In the genomic region with DNA sequence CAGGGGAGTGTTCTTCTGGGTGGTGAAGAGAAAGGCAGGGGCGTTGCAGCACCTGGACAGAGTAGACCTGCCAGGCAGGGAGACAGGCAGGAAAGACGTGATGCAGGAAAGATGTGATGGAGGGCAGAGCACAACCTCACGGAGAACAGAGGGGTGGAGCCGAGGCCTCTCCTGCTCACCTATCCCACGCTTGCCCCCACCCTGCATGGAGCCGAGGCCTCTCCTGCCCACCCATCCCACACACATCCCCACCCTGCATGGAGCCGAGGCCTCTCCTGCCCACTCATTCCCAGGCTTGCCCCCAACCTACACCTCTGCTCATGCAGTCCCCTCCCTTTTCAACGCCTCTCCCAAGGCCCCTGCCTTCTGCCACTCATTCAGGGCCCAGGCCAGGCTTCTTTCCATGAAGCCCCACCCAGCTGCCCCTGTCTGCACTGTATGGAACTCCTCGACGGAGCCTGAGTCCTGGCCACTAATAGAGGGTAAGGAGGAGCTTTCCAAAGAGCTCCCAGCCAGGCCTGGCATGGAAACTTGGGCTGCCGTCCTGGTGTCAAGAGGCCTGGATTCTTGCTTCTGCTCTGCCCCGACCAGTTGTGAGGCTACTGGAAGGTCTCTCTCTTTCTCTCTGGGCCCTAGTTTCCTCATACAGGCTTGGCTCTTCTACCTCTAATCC, we compare ENCODE assay signal across 26 cellular contexts. TPM values are rescaled to one million over a fixed set of nuclear protein-coding genes. Genes with fewer than 3 reads are reported as not detected.
"Had no signal": no experiment of that assay in that cellular context is flagged by ENCODE, and none has a peak within 500 bp of the region (broad histone marks: within the 10 kb centered on the region; RNA-seq: fewer than 3 reads in every experiment).

No MANE protein-coding gene starts in this region.

- H3K4me1 Mint-ChIP-seq: activated naive CD8-positive, alpha-beta T cell treated with anti-CD3 and anti-CD28 coated beads, Interleukin-2, amount 10 ng/mL, durations not matched to agents 7 days and 5 days; natural killer cell; stimulated activated effector memory CD8-positive, alpha-beta T cell treated with anti-CD3 and anti-CD28 coated beads, Interleukin-12 subunit alpha, Interleukin-12 subunit beta, amount 100 ng/mL, for 72 hours had no signal

- H3K4me1 ChIP-seq: sigmoid colon, stomach, thyroid gland had no signal

- H3K9me3 ChIP-seq: esophagus muscularis mucosa, sigmoid colon, stomach, thyroid gland had no signal

- ATAC-seq: stimulated activated effector memory CD8-positive, alpha-beta T cell treated with anti-CD3 and anti-CD28 coated beads, Interleukin-12 subunit alpha, Interleukin-12 subunit beta, amount 100 ng/mL, for 72 hours had no signal

- H3K4me3 ChIP-seq: esophagus muscularis mucosa, sigmoid colon, stomach, thyroid gland had no signal

- H3K27ac ChIP-seq: esophagus muscularis mucosa, sigmoid colon, stomach, thyroid gland had no signal

- H3K27me3 ChIP-seq: esophagus muscularis mucosa, sigmoid colon, stomach, thyroid gland had no signal

- DNase-seq: activated CD4-positive, alpha-beta T cell treated with anti-CD3 and anti-CD28 coated beads for 4 hours; activated CD4-positive, alpha-beta T cell treated with anti-CD3 and anti-CD28 coated beads, Interleukin-2, amount 50 U/mL, for 4 hours; activated effector memory CD4-positive, alpha-beta T cell treated with anti-CD3 and anti-CD28 coated beads, Interleukin-2, amount 50 U/mL, for 16 hours; activated naive CD4-positive, alpha-beta T cell treated with anti-CD3 and anti-CD28 coated beads for 36 hours; activated naive CD8-positive, alpha-beta T cell treated with anti-CD3 and anti-CD28 coated beads, Interleukin-2, amount 10 ng/mL, durations not matched to agents 7 days and 5 days; amniotic stem cell; central memory CD4-positive, alpha-beta T cell; dermis blood vessel endothelial cell; effector CD4-positive, alpha-beta T cell; foreskin melanocyte; mesenchymal stem cell; natural killer cell; sigmoid colon; small intestine; stimulated activated CD4-positive, alpha-beta T cell treated with anti-CD3 and anti-CD28 coated beads, Interleukin-4, amount 100 ng/mL, for 24 hours; stomach; T-helper 1 cell; thyroid gland had no signal

- H3K27ac Mint-ChIP-seq: activated naive CD4-positive, alpha-beta T cell treated with anti-CD3 and anti-CD28 coated beads for 36 hours; activated naive CD8-positive, alpha-beta T cell treated with anti-CD3 and anti-CD28 coated beads, Interleukin-2, amount 10 ng/mL, durations not matched to agents 7 days and 5 days; activated T-helper 1 cell treated with anti-CD3 and anti-CD28 coated beads, Interleukin-12 subunit alpha, Interleukin-12 subunit beta, Interleukin-2, Interleukin-4 antibody, amounts not matched to agents 30 ng/mL and 10 ng/mL and 1 ng/mL, durations not matched to agents 14 hours and 24 hours and 36 hours; natural killer cell; stimulated activated effector memory CD8-positive, alpha-beta T cell treated with anti-CD3 and anti-CD28 coated beads, Interleukin-12 subunit alpha, Interleukin-12 subunit beta, amount 100 ng/mL, for 72 hours had no signal

- H3K9me3 Mint-ChIP-seq: activated naive CD4-positive, alpha-beta T cell treated with anti-CD3 and anti-CD28 coated beads for 36 hours; activated naive CD8-positive, alpha-beta T cell treated with anti-CD3 and anti-CD28 coated beads, Interleukin-2, amount 10 ng/mL, durations not matched to agents 7 days and 5 days; activated T-helper 1 cell treated with anti-CD3 and anti-CD28 coated beads, Interleukin-12 subunit alpha, Interleukin-12 subunit beta, Interleukin-2, Interleukin-4 antibody, amounts not matched to agents 30 ng/mL and 10 ng/mL and 1 ng/mL, durations not matched to agents 14 hours and 24 hours and 36 hours; natural killer cell; stimulated activated effector memory CD8-positive, alpha-beta T cell treated with anti-CD3 and anti-CD28 coated beads, Interleukin-12 subunit alpha, Interleukin-12 subunit beta, amount 100 ng/mL, for 72 hours had no signal

- H3K36me3 Mint-ChIP-seq: activated naive CD8-positive, alpha-beta T cell treated with anti-CD3 and anti-CD28 coated beads, Interleukin-2, amount 10 ng/mL, durations not matched to agents 7 days and 5 days; natural killer cell; stimulated activated effector memory CD8-positive, alpha-beta T cell treated with anti-CD3 and anti-CD28 coated beads, Interleukin-12 subunit alpha, Interleukin-12 subunit beta, amount 100 ng/mL, for 72 hours had no signal

- H3K36me3 ChIP-seq: sigmoid colon, stomach, thyroid gland had no signal

- H3K4me3 Mint-ChIP-seq: activated naive CD4-positive, alpha-beta T cell treated with anti-CD3 and anti-CD28 coated beads for 36 hours; activated naive CD8-positive, alpha-beta T cell treated with anti-CD3 and anti-CD28 coated beads, Interleukin-2, amount 10 ng/mL, durations not matched to agents 7 days and 5 days; activated T-helper 1 cell treated with anti-CD3 and anti-CD28 coated beads, Interleukin-12 subunit alpha, Interleukin-12 subunit beta, Interleukin-2, Interleukin-4 antibody, amounts not matched to agents 30 ng/mL and 10 ng/mL and 1 ng/mL, durations not matched to agents 14 hours and 24 hours and 36 hours; natural killer cell; stimulated activated effector memory CD8-positive, alpha-beta T cell treated with anti-CD3 and anti-CD28 coated beads, Interleukin-12 subunit alpha, Interleukin-12 subunit beta, amount 100 ng/mL, for 72 hours had no signal

RNA-seq across cellular contexts. Expression of gene LOXHD1, which starts 32.0 kb away (rescaled TPM):
- total RNA-seq: activated T-helper 1 cell treated with anti-CD3 and anti-CD28 coated beads, Interleukin-12 subunit alpha, Interleukin-12 subunit beta, Interleukin-2, Interleukin-4 antibody, amounts not matched to agents 30 ng/mL and 10 ng/mL and 1 ng/mL, durations not matched to agents 14 hours and 24 hours and 36 hours; glomerular endothelial cell; osteocyte; renal cortical epithelial cell; SK-MEL-5 had no signal
- polyA plus RNA-seq: liver had no signal
